12 cellular contexts compared by ENCODE assay signal in genomic region chr11:14364322-14364721, GRCh38.
"Had no signal": no experiment of that assay in that cellular context is flagged by ENCODE, and none has a peak within 500 bp of the region (broad histone marks: within the 10 kb centered on the region; RNA-seq: fewer than 3 reads in every experiment).

No MANE protein-coding gene starts in this region.

- ATAC-seq: left lobe of liver had no signal

- H3K27ac ChIP-seq: esophagus squamous epithelium, skin epidermis, thyroid gland, uterus had no signal

- H3K4me1 ChIP-seq: thyroid gland, uterus had no signal

- H3K9me3 ChIP-seq: esophagus squamous epithelium, thyroid gland, uterus had no signal

- DNase-seq: activated CD4-positive, alpha-beta T cell treated with anti-CD3 and anti-CD28 coated beads, Interleukin-2, amount 50 U/mL, for 4 hours; activated CD4-positive, CD25-positive, alpha-beta regulatory T cell treated with anti-CD3 and anti-CD28 coated beads, Interleukin-2, amount 50 U/mL, for 72 hours; activated effector memory CD4-positive, alpha-beta T cell treated with Interleukin-2 at 50 U/mL for 16 hours; activated T-cell treated with anti-CD3 and anti-CD28 coated beads, Interleukin-2, amount 50 U/mL, for 1 hour; esophagus squamous epithelium; head of caudate nucleus; islet precursor cell; T-helper 2 cell; thyroid gland; uterus had no signal

- H3K4me3 ChIP-seq: esophagus squamous epithelium, skin epidermis, thyroid gland, uterus had no signal

- H3K36me3 ChIP-seq: esophagus squamous epithelium, thyroid gland, uterus had no signal

- H3K27me3 ChIP-seq: esophagus squamous epithelium, thyroid gland, uterus had no signal
